21 cellular contexts compared by ENCODE assay signal in the genomic region with DNA sequence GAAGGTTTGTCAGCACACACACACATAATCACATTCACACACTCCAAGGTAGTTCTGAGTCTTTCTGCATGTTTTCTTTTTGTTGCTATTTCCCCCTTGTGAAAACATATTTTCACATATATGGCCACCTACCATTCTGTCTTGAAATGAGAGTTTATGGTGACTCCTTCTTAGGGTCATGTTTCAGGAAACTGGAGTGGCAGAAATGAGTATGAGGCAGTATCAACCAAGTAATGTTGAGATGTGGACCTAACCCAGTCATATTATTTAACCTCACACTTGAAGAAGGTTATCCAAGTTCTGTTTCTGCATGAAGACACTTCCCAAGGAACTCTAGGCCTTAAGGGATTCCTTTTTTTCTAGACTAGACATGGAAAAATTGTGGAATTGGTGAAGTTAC.
DNase-seq lines count a peak whose midpoint lies in the region; ATAC-seq, FAIRE-seq and TF ChIP-seq lines count a peak whose summit lies in the region.
"Had no signal": no experiment of that assay in that cellular context is flagged by ENCODE, and none has a peak within 500 bp of the region (broad histone marks: within the 10 kb centered on the region; RNA-seq: fewer than 3 reads in every experiment).

No MANE protein-coding gene starts in this region.

- POLR2A ChIA-PET in H1 (lab: Charles Lee; ENCODE audit: partially characterized antibody), result no interaction called here

- H2AFZ ChIP-seq in H1 (ENCODE audit: low read length), result peak overlapping the region; percentile 24; the same call in 1 of the 2 replicates
- no peak overlapping the region for H2AFZ ChIP-seq in neural progenitor cell (replicated peaks)

- H3K18ac ChIP-seq in H1 (ENCODE audit: extremely low read depth, low read length), result no peak overlapping the region

- H4K8ac ChIP-seq in H1 (ENCODE audit: extremely low read depth, insufficient read depth, low read length), result no peak overlapping the region

- no peaks in the 10 kb centered on the region for H3K36me3 Mint-ChIP-seq in activated T-cell treated with anti-CD3 and anti-CD28 coated beads, Interleukin-2, amount 50 U/mL, for 24 hours (ENCODE audit: low read depth)
- peaks cover 9% of the 10 kb centered on the region for H3K36me3 Mint-ChIP-seq in activated naive CD8-positive, alpha-beta T cell treated with anti-CD3 and anti-CD28 coated beads, Interleukin-2, amount 50 U/mL, for 24 hours (ENCODE audit: low read depth)
- peaks cover 8% of the 10 kb centered on the region for H3K36me3 Mint-ChIP-seq in activated naive CD8-positive, alpha-beta T cell treated with anti-CD3 and anti-CD28 coated beads for 36 hours
- H3K36me3 Mint-ChIP-seq in activated T-helper 17 cell treated with anti-CD3 and anti-CD28 coated beads, Interleukin-2, amount 50 U/mL, for 72 hours (ENCODE audit: low read depth), result no peaks in the 10 kb centered on the region
- no peaks in the 10 kb centered on the region for H3K36me3 Mint-ChIP-seq in neural progenitor cell
- H3K36me3 Mint-ChIP-seq: CD8-positive, alpha-beta T cell had no signal

- no peak overlapping the region for H2BK12ac ChIP-seq in H1 (ENCODE audit: low read depth, low read length)

- no peak for TF ChIP-seq CTCF in H1 (IDR thresholded peaks at IDR 0.05; ENCODE audit: control extremely low read depth in 1 of 3, insufficient read depth in 1 of 3, low read depth in 1 of 3, low read length in 3 of 3)
- no peak for TF ChIP-seq CTCF in neural progenitor cell (IDR thresholded peaks at IDR 0.05)

- no peak overlapping the region for H2BK20ac ChIP-seq in H1 (ENCODE audit: low read length)

- no peak overlapping the region for H2BK5ac ChIP-seq in H1 (ENCODE audit: low read depth, low read length)

- H3K14ac ChIP-seq in H1 (ENCODE audit: insufficient read length), result no peak overlapping the region

- no peak overlapping the region for H4K5ac ChIP-seq in H1 (ENCODE audit: insufficient read length, low read depth, low read length)

- H3K4me2 ChIP-seq in H1 (ENCODE audit: insufficient read depth in 1 of 2, low read depth in 2 of 2, low read length in 2 of 2) (no peak overlapping the region), neural progenitor cell (no peak overlapping the region)
- H3K4me2 ChIP-seq: BLaER1 had no signal

- H3K27ac Mint-ChIP-seq in activated T-cell treated with anti-CD3 and anti-CD28 coated beads, Interleukin-2, amount 50 U/mL, for 24 hours, result peak overlapping the region; percentile 28
- no peak overlapping the region for H3K27ac Mint-ChIP-seq in activated naive CD8-positive, alpha-beta T cell treated with anti-CD3 and anti-CD28 coated beads, Interleukin-2, amount 50 U/mL, for 24 hours
- no peak overlapping the region for H3K27ac Mint-ChIP-seq in activated naive CD8-positive, alpha-beta T cell treated with anti-CD3 and anti-CD28 coated beads for 36 hours
- no peak overlapping the region for H3K27ac Mint-ChIP-seq in activated T-helper 17 cell treated with anti-CD3 and anti-CD28 coated beads, Interleukin-2, amount 50 U/mL, for 72 hours
- no peak overlapping the region for H3K27ac Mint-ChIP-seq in neural progenitor cell
- H3K27ac Mint-ChIP-seq: B cell; CD4-positive, CD25-positive, alpha-beta regulatory T cell; CD8-positive, alpha-beta T cell had no signal

- H3K9me3 ChIP-seq in H1 (ENCODE audit: insufficient read depth in 2 of 2, low read depth in 1 of 2, low read length in 1 of 2), result no peaks in the 10 kb centered on the region
- H3K9me3 ChIP-seq in neural progenitor cell (ENCODE audit: low read depth), result no peaks in the 10 kb centered on the region
- H3K9me3 ChIP-seq: BLaER1, Caco-2 had no signal

- no peak for FAIRE-seq in H1 (lab: Jason Lieb, UNC)
- FAIRE-seq: G401.6, GM12892 had no signal

- no peak for TF ChIP-seq POLR2A in H1 (IDR thresholded peaks at IDR 0.05; ENCODE audit: control extremely low read depth in 1 of 2, low read depth in 2 of 2, low read length in 2 of 2)

- H4K20me1 ChIP-seq in H1 (replicated peaks in 1 of 2; ENCODE audit: control insufficient read depth in 1 of 2, insufficient read depth in 2 of 2, low read length in 2 of 2) (no peaks in the 10 kb centered on the region), neural progenitor cell (ENCODE audit: low read depth) (no peaks in the 10 kb centered on the region)
- H4K20me1 ChIP-seq: BLaER1 had no signal

- no peak overlapping the region for H2BK120ac ChIP-seq in H1 (replicated peaks; ENCODE audit: low read depth, low read length)

- H3K4me3 ChIP-seq in H1 (ENCODE audit: extremely low read depth in 1 of 4, insufficient read depth in 2 of 4, low read depth in 3 of 4, low read length in 4 of 4), result no peak overlapping the region
- H3K4me3 ChIP-seq in neural progenitor cell, result no peak overlapping the region
- H3K4me3 ChIP-seq: BLaER1 had no signal

- H3K4me3 Mint-ChIP-seq in activated T-cell treated with anti-CD3 and anti-CD28 coated beads, Interleukin-2, amount 50 U/mL, for 24 hours, result no peak overlapping the region
- H3K4me3 Mint-ChIP-seq in activated naive CD8-positive, alpha-beta T cell treated with anti-CD3 and anti-CD28 coated beads, Interleukin-2, amount 50 U/mL, for 24 hours, result no peak overlapping the region
- no peak overlapping the region for H3K4me3 Mint-ChIP-seq in activated naive CD8-positive, alpha-beta T cell treated with anti-CD3 and anti-CD28 coated beads for 36 hours
- H3K4me3 Mint-ChIP-seq in activated T-helper 17 cell treated with anti-CD3 and anti-CD28 coated beads, Interleukin-2, amount 50 U/mL, for 72 hours, result no peak overlapping the region
- no peak overlapping the region for H3K4me3 Mint-ChIP-seq in neural progenitor cell
- H3K4me3 Mint-ChIP-seq: B cell; CD4-positive, CD25-positive, alpha-beta regulatory T cell; CD8-positive, alpha-beta T cell had no signal

- CTCF ChIA-PET in H1 (lab: Charles Lee; ENCODE audit: partially characterized antibody), result no interaction called here

- H3K4ac ChIP-seq in H1 (replicated peaks; ENCODE audit: insufficient read length, low read depth, low read length), result no peak overlapping the region

- H3K9me3 Mint-ChIP-seq in activated T-cell treated with anti-CD3 and anti-CD28 coated beads, Interleukin-2, amount 50 U/mL, for 24 hours, result no peaks in the 10 kb centered on the region
- H3K9me3 Mint-ChIP-seq in activated naive CD8-positive, alpha-beta T cell treated with anti-CD3 and anti-CD28 coated beads, Interleukin-2, amount 50 U/mL, for 24 hours, result peaks cover 14% of the 10 kb centered on the region
- peaks cover 13% of the 10 kb centered on the region for H3K9me3 Mint-ChIP-seq in activated naive CD8-positive, alpha-beta T cell treated with anti-CD3 and anti-CD28 coated beads for 36 hours
- H3K9me3 Mint-ChIP-seq in activated T-helper 17 cell treated with anti-CD3 and anti-CD28 coated beads, Interleukin-2, amount 50 U/mL, for 72 hours, result peaks cover 11% of the 10 kb centered on the region
- no peaks in the 10 kb centered on the region for H3K9me3 Mint-ChIP-seq in neural progenitor cell

- no peak overlapping the region for H4K91ac ChIP-seq in H1 (replicated peaks; ENCODE audit: insufficient read length, low read length)

- H3K23ac ChIP-seq in H1 (ENCODE audit: insufficient read length), result no peak overlapping the region

- H3K79me2 ChIP-seq in H1 (ENCODE audit: control insufficient read depth in 1 of 2, insufficient read depth in 2 of 2, low read length in 2 of 2), result no peaks in the 10 kb centered on the region
- no peaks in the 10 kb centered on the region for H3K79me2 ChIP-seq in neural progenitor cell (ENCODE audit: low read depth)

- H3F3A ChIP-seq in neural progenitor cell (ENCODE audit: low read depth), result no peaks in the 10 kb centered on the region

- no peaks in the 10 kb centered on the region for H3K23me2 ChIP-seq in H1 (ENCODE audit: low read depth, low read length)

- H3K9ac ChIP-seq in H1 (replicated peaks in 1 of 4; ENCODE audit: extremely low read depth in 1 of 4, low read depth in 3 of 4, low read length in 3 of 4) (no peak overlapping the region), neural progenitor cell (no peak overlapping the region)
- H3K9ac ChIP-seq: BLaER1 had no signal

- ATAC-seq in activated naive CD8-positive, alpha-beta T cell treated with anti-CD3 and anti-CD28 coated beads, Interleukin-2, amount 50 U/mL, for 24 hours, result peak; percentile 24
- ATAC-seq in activated T-helper 17 cell treated with anti-CD3 and anti-CD28 coated beads, Interleukin-2, amount 50 U/mL, for 72 hours (replicated peaks), result peak; percentile 75
- no peak for ATAC-seq in left colon
- ATAC-seq: CD8-positive, alpha-beta T cell had no signal

- no peak overlapping the region for H2AK5ac ChIP-seq in H1 (ENCODE audit: low read depth, low read length)

- no peaks in the 10 kb centered on the region for H3K79me1 ChIP-seq in H1 (ENCODE audit: low read depth, low read length)

- no peak overlapping the region for H2BK15ac ChIP-seq in H1 (ENCODE audit: low read length)

- no peak overlapping the region for H3K56ac ChIP-seq in H1 (replicated peaks; ENCODE audit: insufficient read length, low read depth, low read length)

- TF ChIP-seq EP300 in H1 (IDR thresholded peaks at IDR 0.05; ENCODE audit: borderline replicate concordance in 1 of 2, low read depth in 2 of 2, low read length in 2 of 2), result no peak

- no peak for TF ChIP-seq RAD21 in H1 (IDR thresholded peaks at IDR 0.05 in 1 of 2, conservative IDR thresholded peaks at IDR 0.05 in 1 of 2; ENCODE audit: low read depth in 2 of 2, low read length in 2 of 2)

- no peaks in the 10 kb centered on the region for H3K36me3 ChIP-seq in H1 (ENCODE audit: control insufficient read depth in 2 of 4, insufficient read depth in 4 of 4, low read length in 3 of 4)
- H3K36me3 ChIP-seq in neural progenitor cell, result no peaks in the 10 kb centered on the region
- H3K36me3 ChIP-seq: BLaER1 had no signal

- intact Hi-C loops in left colon (cut with DNase I, micrococcal nuclease), result no loop called here

- no peaks in the 10 kb centered on the region for H3K27me3 Mint-ChIP-seq in activated T-cell treated with anti-CD3 and anti-CD28 coated beads, Interleukin-2, amount 50 U/mL, for 24 hours
- H3K27me3 Mint-ChIP-seq in activated naive CD8-positive, alpha-beta T cell treated with anti-CD3 and anti-CD28 coated beads, Interleukin-2, amount 50 U/mL, for 24 hours, result peaks cover 10% of the 10 kb centered on the region
- no peaks in the 10 kb centered on the region for H3K27me3 Mint-ChIP-seq in activated naive CD8-positive, alpha-beta T cell treated with anti-CD3 and anti-CD28 coated beads for 36 hours
- H3K27me3 Mint-ChIP-seq in activated T-helper 17 cell treated with anti-CD3 and anti-CD28 coated beads, Interleukin-2, amount 50 U/mL, for 72 hours, result peaks cover 6% of the 10 kb centered on the region
- no peaks in the 10 kb centered on the region for H3K27me3 Mint-ChIP-seq in neural progenitor cell (ENCODE audit: insufficient read depth, low read depth)

- DNase-seq in activated T-cell treated with anti-CD3 and anti-CD28 coated beads, Interleukin-2, amount 50 U/mL, for 24 hours, result no peak
- no peak for DNase-seq in activated T-cell treated with anti-CD3 and anti-CD28 coated beads, Interleukin-2, amount 50 U/mL, for 48 hours
- no peak for DNase-seq in activated naive CD8-positive, alpha-beta T cell treated with anti-CD3 and anti-CD28 coated beads, Interleukin-2, amount 50 U/mL, for 24 hours
- DNase-seq in activated naive CD8-positive, alpha-beta T cell treated with anti-CD3 and anti-CD28 coated beads for 36 hours, result no peak
- no peak for DNase-seq in H1 (ENCODE audit: low read depth in 1 of 2, low spot score in 2 of 2)
- no peak for DNase-seq in left colon
- DNase-seq in neural progenitor cell (ENCODE audit: low spot score), result no peak
- DNase-seq: Caco-2; CD4-positive, CD25-positive, alpha-beta regulatory T cell; CD8-positive, alpha-beta T cell; DMS153; DND-41; GOT3; H7; HCEC 1CT had no signal

- H3K27me3 ChIP-seq in H1 (replicated peaks in 1 of 4; ENCODE audit: control insufficient read depth in 3 of 4, extremely low read depth in 1 of 4, insufficient read depth in 3 of 4, low read length in 3 of 4), result no peaks in the 10 kb centered on the region
- H3K27me3 ChIP-seq in neural progenitor cell, result no peaks in the 10 kb centered on the region
- H3K27me3 ChIP-seq: BLaER1 had no signal

- H3K27ac ChIP-seq in H1 (ENCODE audit: low read depth, low read length), result no peak overlapping the region
- H3K27ac ChIP-seq in neural progenitor cell, result no peak overlapping the region
- H3K27ac ChIP-seq: BLaER1, C4-2B had no signal

- peaks cover 40% of the 10 kb centered on the region for H3K4me1 Mint-ChIP-seq in activated T-cell treated with anti-CD3 and anti-CD28 coated beads, Interleukin-2, amount 50 U/mL, for 24 hours (ENCODE audit: low read depth)
- H3K4me1 Mint-ChIP-seq in activated naive CD8-positive, alpha-beta T cell treated with anti-CD3 and anti-CD28 coated beads, Interleukin-2, amount 50 U/mL, for 24 hours, result peaks cover 24% of the 10 kb centered on the region
- H3K4me1 Mint-ChIP-seq in activated naive CD8-positive, alpha-beta T cell treated with anti-CD3 and anti-CD28 coated beads for 36 hours, result peaks cover 9% of the 10 kb centered on the region
- peaks cover 17% of the 10 kb centered on the region for H3K4me1 Mint-ChIP-seq in activated T-helper 17 cell treated with anti-CD3 and anti-CD28 coated beads, Interleukin-2, amount 50 U/mL, for 72 hours
- no peaks in the 10 kb centered on the region for H3K4me1 Mint-ChIP-seq in neural progenitor cell
- H3K4me1 Mint-ChIP-seq: B cell had no signal

- H3K4me1 ChIP-seq in H1 (replicated peaks in 1 of 4; ENCODE audit: control insufficient read depth in 3 of 4, insufficient read depth in 4 of 4, low read length in 3 of 4) (no peaks in the 10 kb centered on the region; a peak in 1 of 7 replicates), neural progenitor cell (no peaks in the 10 kb centered on the region)
- H3K4me1 ChIP-seq: BLaER1, Caco-2 had no signal
